19 cellular contexts compared by ENCODE assay signal in genomic region chr2:28030600-28030999, GRCh38.
"Had no signal": no experiment of that assay in that cellular context is flagged by ENCODE, and none has a peak within 500 bp of the region (broad histone marks: within the 10 kb centered on the region; RNA-seq: fewer than 3 reads in every experiment).

No MANE protein-coding gene starts in this region.

- ATAC-seq: activated CD8-positive, alpha-beta T cell treated with anti-CD3 and anti-CD28 coated beads, Interleukin-2, amount 10 ng/mL, durations not matched to agents 7 days and 5 days; natural killer cell treated with Interleukin-12 subunit alpha and Interleukin-12 subunit beta and Interleukin-15 and Interleukin-18, amount 100 ng/mL, for 72 hours had no signal

- H3K27ac ChIP-seq: neutrophil, parathyroid adenoma had no signal

- H3K27me3 ChIP-seq: heart right ventricle, neutrophil, tibial nerve had no signal

- DNase-seq: activated CD4-positive, alpha-beta T cell treated with anti-CD3 and anti-CD28 coated beads, Interleukin-2, amount 10 ng/mL, durations not matched to agents 7 days and 5 days; activated CD8-positive, alpha-beta T cell treated with anti-CD3 and anti-CD28 coated beads, Interleukin-2, amount 10 ng/mL, durations not matched to agents 7 days and 5 days; activated effector memory CD4-positive, alpha-beta T cell treated with Interleukin-2 at 50 U/mL for 16 hours; activated naive CD4-positive, alpha-beta T cell treated with anti-CD3 and anti-CD28 coated beads, Interleukin-2, amount 50 U/mL, for 16 hours; activated T-cell treated with anti-CD3 and anti-CD28 coated beads, Interleukin-2, amount 50 U/mL, for 24 hours; effector CD8-positive, alpha-beta T cell; heart right ventricle; immature natural killer cell; kidney glomerular epithelial cell; stimulated activated CD4-positive, alpha-beta T cell treated with anti-CD3 and anti-CD28 coated beads, Interleukin-12 subunit alpha, Interleukin-12 subunit beta, amount 100 ng/mL, for 4 hours; stimulated activated CD4-positive, alpha-beta T cell treated with anti-CD3 and anti-CD28 coated beads, Interleukin-1b, Interleukin-23, amount 100 ng/mL, for 48 hours; stimulated activated CD8-positive, alpha-beta memory T cell treated with anti-CD3 and anti-CD28 coated beads, Interleukin-4, amount 100 ng/mL, for 48 hours; stimulated activated naive CD4-positive, alpha-beta T cell treated with Interleukin-2 at 50 U/mL for 16 hours; substantia nigra; T1000 had no signal

- H3K36me3 ChIP-seq: neutrophil had no signal

- H3K4me1 ChIP-seq: parathyroid adenoma had no signal

- H3K4me3 ChIP-seq: heart right ventricle, tibial nerve had no signal

- H3K9me3 ChIP-seq: neutrophil, tibial nerve had no signal
